ENCODE assay signal across 8 cellular contexts in the genomic region with DNA sequence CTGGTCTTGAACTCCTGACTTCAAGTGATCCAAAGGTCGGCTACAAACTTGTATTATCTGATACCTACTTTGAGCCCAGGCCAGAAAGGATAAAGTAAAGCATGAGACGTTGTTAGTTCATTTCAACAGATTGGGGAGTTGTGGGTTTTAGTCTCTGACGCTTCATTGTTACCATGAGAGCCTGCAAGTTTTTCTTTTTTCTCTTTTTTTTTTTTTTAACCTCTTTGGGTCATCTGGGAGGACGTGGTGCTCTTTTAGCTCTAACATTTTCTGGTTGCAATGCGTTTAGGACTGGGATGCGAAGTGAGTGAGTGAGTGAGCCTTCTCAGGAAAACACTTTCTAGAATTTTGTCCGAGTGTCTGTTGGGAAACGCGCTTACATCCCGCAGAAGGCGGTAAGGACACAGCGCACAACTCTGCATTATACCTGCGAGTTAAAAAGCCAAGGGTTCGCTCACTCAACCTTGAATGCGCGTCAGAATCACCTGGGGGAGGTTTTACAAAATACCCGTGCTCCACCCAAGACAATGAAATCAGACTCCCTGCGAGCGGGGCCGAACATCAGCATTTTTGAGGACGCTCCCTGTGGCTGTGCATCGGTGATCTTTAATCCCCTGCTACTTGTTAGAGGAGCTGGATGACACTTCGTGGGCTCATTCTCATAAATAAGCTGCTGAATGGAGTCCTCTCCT. TPM values are rescaled to one million over a fixed set of nuclear protein-coding genes. Genes with fewer than 3 reads are reported as not detected.
A peak's percentile ranks its signal among the peaks of the same experiment; 100 is the strongest.
DNase-seq lines count a peak whose midpoint lies in the region; ATAC-seq and TF ChIP-seq lines count a peak whose summit lies in the region.

No MANE protein-coding gene starts in this region.

- H3K4me1 ChIP-seq in DND-41 (ENCODE audit: insufficient read depth, low read length): peaks cover 29% of the 10 kb centered on the region
- no peaks in the 10 kb centered on the region for H3K4me1 ChIP-seq in HUES48 (ENCODE audit: control insufficient read depth, insufficient read depth, low read length)
- H3K4me1 ChIP-seq in left ventricle myocardium inferior: peaks cover 24% of the 10 kb centered on the region

- peaks cover 13% of the 10 kb centered on the region for H3K36me3 Mint-ChIP-seq in activated naive CD4-positive, alpha-beta T cell treated with anti-CD3 and anti-CD28 coated beads for 36 hours (ENCODE audit: low read depth)

- H3K4me3 Mint-ChIP-seq in activated naive CD4-positive, alpha-beta T cell treated with anti-CD3 and anti-CD28 coated beads for 36 hours: peak overlapping the region; percentile 88

- H3K79me2 ChIP-seq in DND-41 (ENCODE audit: insufficient read depth, low read length): peaks cover 21% of the 10 kb centered on the region

- DNase-seq in DND-41: peak; percentile 37
- DNase-seq in activated naive CD4-positive, alpha-beta T cell treated with anti-CD3 and anti-CD28 coated beads for 36 hours: peak; percentile 33
- no peak for DNase-seq in left ventricle myocardium inferior
- DNase-seq in renal cortical epithelial cell (ENCODE audit: low read depth): peak; percentile 12
- DNase-seq in retina: no peak

- intact Hi-C loops in activated naive CD4-positive, alpha-beta T cell treated with anti-CD3 and anti-CD28 coated beads for 36 hours (cut with micrococcal nuclease): loop anchor here (1.0 to 5.0 kb wide), 3 partner anchors 37 to 608 kb away; partner anchors contain the start of gene TEFM
- intact Hi-C loops in left ventricle myocardium inferior (cut with micrococcal nuclease): no loop called here

- peaks cover 31% of the 10 kb centered on the region for H3K4me1 Mint-ChIP-seq in activated naive CD4-positive, alpha-beta T cell treated with anti-CD3 and anti-CD28 coated beads for 36 hours (ENCODE audit: low read depth)

- H3K4me3 ChIP-seq in DND-41 (ENCODE audit: low read depth in 1 of 2, low read length in 2 of 2) (peak overlapping the region; percentile 33 to 63; a peak in 3 of 4 replicates), HUES48 (ENCODE audit: low read depth, low read length) (peak overlapping the region; percentile 73), left ventricle myocardium inferior (peak overlapping the region; percentile 82)

- H3K36me3 ChIP-seq in DND-41 (ENCODE audit: insufficient read depth, low read length) (0 out of 2 replicates have a peak, but pooled peaks cover 1% of the 10 kb centered on the region), HUES48 (ENCODE audit: control insufficient read depth, insufficient read depth, low read length) (peaks cover 2% of the 10 kb centered on the region; the same call in 1 of the 2 replicates), left ventricle myocardium inferior (peaks cover under 1% of the 10 kb centered on the region)

- peak overlapping the region; percentile 81 for H3K4me2 ChIP-seq in DND-41 (ENCODE audit: insufficient read depth, low read length)

- H3K27me3 Mint-ChIP-seq in activated naive CD4-positive, alpha-beta T cell treated with anti-CD3 and anti-CD28 coated beads for 36 hours (ENCODE audit: low read depth): peaks cover 9% of the 10 kb centered on the region

- peak overlapping the region; percentile 72 for H3K27ac Mint-ChIP-seq in activated naive CD4-positive, alpha-beta T cell treated with anti-CD3 and anti-CD28 coated beads for 36 hours

- H2AFZ ChIP-seq in DND-41 (ENCODE audit: low read depth, low read length): peak overlapping the region; percentile 95

- H3K9me3 ChIP-seq in DND-41 (ENCODE audit: insufficient read depth, low read length, severe bottlenecking) (no peaks in the 10 kb centered on the region), HUES48 (ENCODE audit: control insufficient read depth, insufficient read depth, low read length) (no peaks in the 10 kb centered on the region), left ventricle myocardium inferior (replicated peaks) (no peaks in the 10 kb centered on the region)

- TF ChIP-seq CTCF in DND-41 (IDR thresholded peaks at IDR 0.05; ENCODE audit: borderline replicate concordance, extremely low read depth, low read length, poor library complexity, severe bottlenecking) (peak; percentile 63), left ventricle myocardium inferior (IDR thresholded peaks at IDR 0.05; ENCODE audit: borderline replicate concordance) (no peak)

- CTCF ChIA-PET in activated naive CD4-positive, alpha-beta T cell treated with anti-CD3 and anti-CD28 coated beads for 36 hours (lab: Charles Lee): interaction anchor here (0.5 to 1.6 kb wide), 3 partner anchors 48 to 245 kb away, joined by 3 read pairs; no protein-coding TSS in a partner anchor

- H3K27me3 ChIP-seq in DND-41 (ENCODE audit: insufficient read depth, low read length, poor library complexity): no peaks in the 10 kb centered on the region
- no peaks in the 10 kb centered on the region; the same call in 1 of the 2 replicates for H3K27me3 ChIP-seq in HUES48 (ENCODE audit: control insufficient read depth, insufficient read depth, low read length)
- no peaks in the 10 kb centered on the region for H3K27me3 ChIP-seq in left ventricle myocardium inferior (ENCODE audit: low read depth)

- no peaks in the 10 kb centered on the region for H4K20me1 ChIP-seq in DND-41 (ENCODE audit: insufficient read depth, low read length)

- H3K9ac ChIP-seq in DND-41 (ENCODE audit: low read depth, low read length): peak overlapping the region; percentile 89
- peak overlapping the region; percentile 85 for H3K9ac ChIP-seq in HUES48 (ENCODE audit: low read depth, low read length)

- H3K27ac ChIP-seq in DND-41 (ENCODE audit: low read length) (peak overlapping the region; percentile 62; the same call in 1 of the 2 replicates), HUES48 (ENCODE audit: low read depth, low read length) (peak overlapping the region; percentile 93), left ventricle myocardium inferior (replicated peaks) (peak overlapping the region; percentile 95)

- H3K9me3 Mint-ChIP-seq in activated naive CD4-positive, alpha-beta T cell treated with anti-CD3 and anti-CD28 coated beads for 36 hours: no peaks in the 10 kb centered on the region

- ATAC-seq in DND-41 (ENCODE audit: insufficient read depth, low read depth) (peak; percentile 15), SK-N-SH treated with all-trans-retinoic acid at 6 μM for 48 hours (no peak), HG02623 (IDR thresholded peaks at IDR 0.05; ENCODE audit: unreplicated experiment) (no peak)

TF ChIP-seq in SK-N-SH treated with all-trans-retinoic acid at 6 μM for 48 hours, 23 proteins besides CTCF, POLR2A, EP300 and RAD21:
- no peak for TF ChIP-seq RARB (CRISPR knock-in tag; IDR thresholded peaks at IDR 0.05)
- TF ChIP-seq ESRRG (CRISPR knock-in tag; IDR thresholded peaks at IDR 0.05): no peak
- no peak for TF ChIP-seq GLIS3 (CRISPR knock-in tag; IDR thresholded peaks at IDR 0.05)
- no peak for TF ChIP-seq ZNF70 (CRISPR knock-in tag; IDR thresholded peaks at IDR 0.05)
- TF ChIP-seq TCF4 (CRISPR knock-in tag; IDR thresholded peaks at IDR 0.05; ENCODE audit: borderline replicate concordance): no peak
TF ChIP-seq in SK-N-SH treated with all-trans-retinoic acid at 6 μM for 48 hours: peak in this region for 0.

RNA-seq across cellular contexts. Expression of gene RNF135, which starts 0.7 kb away (rescaled TPM):
- 1 to 10 TPM; 5.0 to 5.4 TPM for total RNA-seq in activated naive CD4-positive, alpha-beta T cell treated with anti-CD3 and anti-CD28 coated beads for 36 hours
- total RNA-seq in left ventricle myocardium inferior: 4.6 TPM
- total RNA-seq in renal cortical epithelial cell: 6.4 and 11.9 TPM in 2 replicates

RNA-seq across cellular contexts. Expression of gene ADAP2, which starts 48.4 kb away (rescaled TPM):
- total RNA-seq in activated naive CD4-positive, alpha-beta T cell treated with anti-CD3 and anti-CD28 coated beads for 36 hours: under 1 TPM; 0.32 to 0.52 TPM
- total RNA-seq in left ventricle myocardium inferior: 7.0 TPM
- total RNA-seq in renal cortical epithelial cell: 3.1 and 8.7 TPM in 2 replicates

Comparison
In these comparisons a context has a peak if more than half of its experiments do, and no peak if none do; other contexts are left out.
1. DNase-seq: peak in DND-41 (single experiment), activated naive CD4-positive, alpha-beta T cell treated with anti-CD3 and anti-CD28 coated beads for 36 hours (single experiment) and renal cortical epithelial cell (single experiment); none in left ventricle myocardium inferior (single experiment) and retina (single experiment).
2. Peak in every context shown above with its lines, with median percentiles within 50 percentile points of each other: H3K27ac ChIP-seq and H3K4me3 ChIP-seq.